2 cellular contexts compared by ENCODE assay signal in the genomic region with DNA sequence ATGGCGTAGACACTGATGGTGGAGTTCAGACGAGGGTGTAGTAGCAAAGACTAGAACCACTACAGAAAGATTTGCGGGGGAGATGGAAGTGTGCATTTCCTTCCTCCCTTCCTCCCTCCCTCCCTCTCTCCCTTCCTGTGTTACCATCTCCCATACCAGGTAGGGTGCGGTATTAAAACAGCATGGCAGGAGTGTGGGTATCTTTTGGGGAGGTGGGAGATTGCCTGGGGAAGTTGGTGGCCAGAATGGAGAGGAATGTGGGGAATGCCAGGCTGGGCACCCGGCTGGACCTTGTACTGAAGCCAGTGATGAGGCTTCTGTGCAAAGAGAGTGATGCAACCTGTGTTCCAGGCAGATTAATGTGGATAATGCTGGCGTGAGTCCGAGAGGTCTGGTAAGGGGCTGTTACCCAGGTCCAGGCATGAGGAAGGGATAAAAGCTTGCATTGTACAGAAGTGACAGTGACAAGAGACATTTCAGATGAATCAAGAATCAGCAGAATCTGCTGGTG.
TF ChIP-seq lines count a peak whose summit lies in the region.

No MANE protein-coding gene starts in this region.

TF ChIP-seq in SK-N-SH, 30 proteins besides CTCF, POLR2A, EP300 and RAD21 (continued from another document):
- TF ChIP-seq SIN3A (IDR thresholded peaks at IDR 0.05; ENCODE audit: borderline replicate concordance, low read depth, low read length) (no peak), RXRA (IDR thresholded peaks at IDR 0.05; ENCODE audit: borderline replicate concordance, low read depth) (no peak), RCOR1 (IDR thresholded peaks at IDR 0.05; ENCODE audit: low read length) (no peak), POLR2AphosphoS5 (IDR thresholded peaks at IDR 0.05; ENCODE audit: low read depth, low read length) (no peak), NRF1 (IDR thresholded peaks at IDR 0.05; ENCODE audit: low read depth, low read length) (no peak), MXI1 (IDR thresholded peaks at IDR 0.05; ENCODE audit: low read depth, low read length) (no peak), RFX5 (IDR thresholded peaks at IDR 0.05; ENCODE audit: low read length) (no peak), ELF1 (IDR thresholded peaks at IDR 0.05) (no peak), GATA2 (CRISPR knock-in tag; IDR thresholded peaks at IDR 0.05) (no peak)
- TF ChIP-seq, protein P1, sequence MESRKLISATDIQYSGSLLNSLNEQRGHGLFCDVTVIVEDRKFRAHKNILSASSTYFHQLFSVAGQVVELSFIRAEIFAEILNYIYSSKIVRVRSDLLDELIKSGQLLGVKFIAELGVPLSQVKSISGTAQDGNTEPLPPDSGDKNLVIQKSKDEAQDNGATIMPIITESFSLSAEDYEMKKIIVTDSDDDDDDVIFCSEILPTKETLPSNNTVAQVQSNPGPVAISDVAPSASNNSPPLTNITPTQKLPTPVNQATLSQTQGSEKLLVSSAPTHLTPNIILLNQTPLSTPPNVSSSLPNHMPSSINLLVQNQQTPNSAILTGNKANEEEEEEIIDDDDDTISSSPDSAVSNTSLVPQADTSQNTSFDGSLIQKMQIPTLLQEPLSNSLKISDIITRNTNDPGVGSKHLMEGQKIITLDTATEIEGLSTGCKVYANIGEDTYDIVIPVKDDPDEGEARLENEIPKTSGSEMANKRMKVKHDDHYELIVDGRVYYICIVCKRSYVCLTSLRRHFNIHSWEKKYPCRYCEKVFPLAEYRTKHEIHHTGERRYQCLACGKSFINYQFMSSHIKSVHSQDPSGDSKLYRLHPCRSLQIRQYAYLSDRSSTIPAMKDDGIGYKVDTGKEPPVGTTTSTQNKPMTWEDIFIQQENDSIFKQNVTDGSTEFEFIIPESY (IDR thresholded peaks at IDR 0.05; ENCODE audit: borderline replicate concordance, low read depth), result no peak

TF ChIP-seq in SK-N-SH treated with all-trans-retinoic acid at 6 μM for 48 hours, 23 proteins besides CTCF, POLR2A, EP300 and RAD21 (continued from another document):
- TF ChIP-seq, protein P2, sequence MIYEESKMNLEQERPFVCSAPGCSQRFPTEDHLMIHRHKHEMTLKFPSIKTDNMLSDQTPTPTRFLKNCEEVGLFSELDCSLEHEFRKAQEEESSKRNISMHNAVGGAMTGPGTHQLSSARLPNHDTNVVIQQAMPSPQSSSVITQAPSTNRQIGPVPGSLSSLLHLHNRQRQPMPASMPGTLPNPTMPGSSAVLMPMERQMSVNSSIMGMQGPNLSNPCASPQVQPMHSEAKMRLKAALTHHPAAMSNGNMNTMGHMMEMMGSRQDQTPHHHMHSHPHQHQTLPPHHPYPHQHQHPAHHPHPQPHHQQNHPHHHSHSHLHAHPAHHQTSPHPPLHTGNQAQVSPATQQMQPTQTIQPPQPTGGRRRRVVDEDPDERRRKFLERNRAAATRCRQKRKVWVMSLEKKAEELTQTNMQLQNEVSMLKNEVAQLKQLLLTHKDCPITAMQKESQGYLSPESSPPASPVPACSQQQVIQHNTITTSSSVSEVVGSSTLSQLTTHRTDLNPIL (CRISPR knock-in tag; IDR thresholded peaks at IDR 0.05; ENCODE audit: low read depth), result no peak
- TF ChIP-seq ZNF70 (CRISPR knock-in tag; IDR thresholded peaks at IDR 0.05) (no peak), TOX (CRISPR knock-in tag; IDR thresholded peaks at IDR 0.05; ENCODE audit: borderline replicate concordance) (no peak), TCF4 (CRISPR knock-in tag; IDR thresholded peaks at IDR 0.05; ENCODE audit: borderline replicate concordance) (no peak), GLIS3 (CRISPR knock-in tag; IDR thresholded peaks at IDR 0.05) (no peak), ESRRG (CRISPR knock-in tag; IDR thresholded peaks at IDR 0.05) (no peak), ZNF565 (CRISPR knock-in tag; conservative IDR thresholded peaks at IDR 0.05; ENCODE audit: low read depth) (no peak), RARB (CRISPR knock-in tag; IDR thresholded peaks at IDR 0.05) (no peak), SNAI2 (CRISPR knock-in tag; IDR thresholded peaks at IDR 0.05) (no peak), ARNTL (CRISPR knock-in tag; IDR thresholded peaks at IDR 0.05; ENCODE audit: borderline replicate concordance, low read depth) (no peak)
- TF ChIP-seq, protein P3, sequence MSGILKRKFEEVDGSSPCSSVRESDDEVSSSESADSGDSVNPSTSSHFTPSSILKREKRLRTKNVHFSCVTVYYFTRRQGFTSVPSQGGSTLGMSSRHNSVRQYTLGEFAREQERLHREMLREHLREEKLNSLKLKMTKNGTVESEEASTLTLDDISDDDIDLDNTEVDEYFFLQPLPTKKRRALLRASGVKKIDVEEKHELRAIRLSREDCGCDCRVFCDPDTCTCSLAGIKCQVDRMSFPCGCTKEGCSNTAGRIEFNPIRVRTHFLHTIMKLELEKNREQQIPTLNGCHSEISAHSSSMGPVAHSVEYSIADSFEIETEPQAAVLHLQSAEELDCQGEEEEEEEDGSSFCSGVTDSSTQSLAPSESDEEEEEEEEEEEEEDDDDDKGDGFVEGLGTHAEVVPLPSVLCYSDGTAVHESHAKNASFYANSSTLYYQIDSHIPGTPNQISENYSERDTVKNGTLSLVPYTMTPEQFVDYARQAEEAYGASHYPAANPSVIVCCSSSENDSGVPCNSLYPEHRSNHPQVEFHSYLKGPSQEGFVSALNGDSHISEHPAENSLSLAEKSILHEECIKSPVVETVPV (CRISPR knock-in tag; IDR thresholded peaks at IDR 0.05), result no peak
- TF ChIP-seq, protein P4, sequence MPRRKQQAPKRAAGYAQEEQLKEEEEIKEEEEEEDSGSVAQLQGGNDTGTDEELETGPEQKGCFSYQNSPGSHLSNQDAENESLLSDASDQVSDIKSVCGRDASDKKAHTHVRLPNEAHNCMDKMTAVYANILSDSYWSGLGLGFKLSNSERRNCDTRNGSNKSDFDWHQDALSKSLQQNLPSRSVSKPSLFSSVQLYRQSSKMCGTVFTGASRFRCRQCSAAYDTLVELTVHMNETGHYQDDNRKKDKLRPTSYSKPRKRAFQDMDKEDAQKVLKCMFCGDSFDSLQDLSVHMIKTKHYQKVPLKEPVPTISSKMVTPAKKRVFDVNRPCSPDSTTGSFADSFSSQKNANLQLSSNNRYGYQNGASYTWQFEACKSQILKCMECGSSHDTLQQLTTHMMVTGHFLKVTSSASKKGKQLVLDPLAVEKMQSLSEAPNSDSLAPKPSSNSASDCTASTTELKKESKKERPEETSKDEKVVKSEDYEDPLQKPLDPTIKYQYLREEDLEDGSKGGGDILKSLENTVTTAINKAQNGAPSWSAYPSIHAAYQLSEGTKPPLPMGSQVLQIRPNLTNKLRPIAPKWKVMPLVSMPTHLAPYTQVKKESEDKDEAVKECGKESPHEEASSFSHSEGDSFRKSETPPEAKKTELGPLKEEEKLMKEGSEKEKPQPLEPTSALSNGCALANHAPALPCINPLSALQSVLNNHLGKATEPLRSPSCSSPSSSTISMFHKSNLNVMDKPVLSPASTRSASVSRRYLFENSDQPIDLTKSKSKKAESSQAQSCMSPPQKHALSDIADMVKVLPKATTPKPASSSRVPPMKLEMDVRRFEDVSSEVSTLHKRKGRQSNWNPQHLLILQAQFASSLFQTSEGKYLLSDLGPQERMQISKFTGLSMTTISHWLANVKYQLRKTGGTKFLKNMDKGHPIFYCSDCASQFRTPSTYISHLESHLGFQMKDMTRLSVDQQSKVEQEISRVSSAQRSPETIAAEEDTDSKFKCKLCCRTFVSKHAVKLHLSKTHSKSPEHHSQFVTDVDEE (CRISPR knock-in tag; IDR thresholded peaks at IDR 0.05), result no peak
- TF ChIP-seq, protein P5, sequence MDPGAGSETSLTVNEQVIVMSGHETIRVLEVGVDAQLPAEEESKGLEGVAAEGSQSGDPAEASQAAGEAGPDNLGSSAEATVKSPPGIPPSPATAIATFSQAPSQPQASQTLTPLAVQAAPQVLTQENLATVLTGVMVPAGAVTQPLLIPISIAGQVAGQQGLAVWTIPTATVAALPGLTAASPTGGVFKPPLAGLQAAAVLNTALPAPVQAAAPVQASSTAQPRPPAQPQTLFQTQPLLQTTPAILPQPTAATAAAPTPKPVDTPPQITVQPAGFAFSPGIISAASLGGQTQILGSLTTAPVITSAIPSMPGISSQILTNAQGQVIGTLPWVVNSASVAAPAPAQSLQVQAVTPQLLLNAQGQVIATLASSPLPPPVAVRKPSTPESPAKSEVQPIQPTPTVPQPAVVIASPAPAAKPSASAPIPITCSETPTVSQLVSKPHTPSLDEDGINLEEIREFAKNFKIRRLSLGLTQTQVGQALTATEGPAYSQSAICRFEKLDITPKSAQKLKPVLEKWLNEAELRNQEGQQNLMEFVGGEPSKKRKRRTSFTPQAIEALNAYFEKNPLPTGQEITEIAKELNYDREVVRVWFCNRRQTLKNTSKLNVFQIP (CRISPR knock-in tag; IDR thresholded peaks at IDR 0.05; ENCODE audit: borderline replicate concordance, low read depth), result no peak
TF ChIP-seq in SK-N-SH treated with all-trans-retinoic acid at 6 μM for 48 hours: peak in this region for 0.
